ENCODE assay signal across 1 cellular context in the genomic region with DNA sequence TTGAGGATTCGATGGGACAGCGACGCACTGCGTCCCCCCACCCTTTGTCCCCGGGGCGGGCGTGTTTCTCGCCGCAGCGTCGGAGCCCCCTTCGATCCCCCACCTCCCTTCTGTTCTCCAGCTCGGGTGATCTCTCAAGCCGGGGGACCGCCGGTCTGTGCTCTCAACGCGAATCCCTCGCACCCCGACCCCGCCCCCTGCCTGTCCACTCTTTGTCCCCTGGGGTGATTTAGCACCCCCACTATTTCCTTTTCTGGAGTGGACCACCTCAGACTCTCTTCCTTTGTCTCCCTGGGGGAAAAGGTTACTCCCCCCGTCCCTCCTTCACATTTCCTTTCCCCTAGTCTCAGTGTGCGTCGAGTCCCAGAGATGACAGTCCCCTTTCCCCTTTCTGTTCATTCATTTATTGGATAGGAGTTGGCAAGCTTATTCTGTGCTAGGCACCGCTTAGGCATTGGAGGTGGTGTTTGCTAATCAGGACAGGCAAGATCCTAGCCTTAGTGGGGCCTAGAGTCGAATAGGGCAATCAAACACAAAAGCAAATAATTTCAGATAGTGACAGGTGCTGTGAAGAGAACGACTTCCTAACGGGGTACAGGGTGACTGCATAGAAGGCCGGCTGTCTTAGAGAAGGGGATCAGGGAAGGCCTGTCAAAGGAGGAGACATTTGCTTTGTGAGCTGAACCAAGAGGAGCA.
TF ChIP-seq lines count a peak whose summit lies in the region.

No MANE protein-coding gene starts in this region.

TF ChIP-seq in SK-N-SH, 30 proteins besides CTCF, POLR2A, EP300 and RAD21 (continued from another document):
- TF ChIP-seq, protein P1, sequence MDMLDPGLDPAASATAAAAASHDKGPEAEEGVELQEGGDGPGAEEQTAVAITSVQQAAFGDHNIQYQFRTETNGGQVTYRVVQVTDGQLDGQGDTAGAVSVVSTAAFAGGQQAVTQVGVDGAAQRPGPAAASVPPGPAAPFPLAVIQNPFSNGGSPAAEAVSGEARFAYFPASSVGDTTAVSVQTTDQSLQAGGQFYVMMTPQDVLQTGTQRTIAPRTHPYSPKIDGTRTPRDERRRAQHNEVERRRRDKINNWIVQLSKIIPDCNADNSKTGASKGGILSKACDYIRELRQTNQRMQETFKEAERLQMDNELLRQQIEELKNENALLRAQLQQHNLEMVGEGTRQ (IDR thresholded peaks at IDR 0.05; ENCODE audit: borderline replicate concordance, low read depth, low read length) = no peak
